ENCODE assay signal across 8 cellular contexts in the genomic region with DNA sequence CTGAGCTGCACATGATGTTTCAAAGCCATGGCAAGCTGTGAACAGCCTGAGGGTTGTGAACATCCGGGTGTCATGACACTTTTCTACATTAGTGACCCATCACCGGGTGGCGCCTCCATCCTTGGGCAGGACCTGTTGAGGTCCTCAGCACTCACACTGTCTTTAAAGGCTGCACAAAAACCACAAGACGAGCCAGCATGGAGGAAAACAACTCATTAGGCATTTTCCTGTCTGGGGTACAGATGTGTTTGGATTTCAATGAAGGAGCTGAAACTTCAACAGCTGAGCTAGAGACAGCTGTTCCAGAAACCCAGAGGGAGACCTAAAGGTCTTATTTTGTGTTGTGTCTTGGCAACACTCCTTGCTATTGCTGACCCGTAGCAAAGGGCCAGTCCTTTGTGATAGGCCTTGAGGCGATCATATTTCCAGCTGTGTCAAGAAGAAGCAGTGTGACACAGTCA.
DNase-seq lines count a peak whose midpoint lies in the region; ATAC-seq, FAIRE-seq and TF ChIP-seq lines count a peak whose summit lies in the region.

No MANE protein-coding gene starts in this region.

- no peaks in the 10 kb centered on the region for H3K9me3 ChIP-seq in neuronal stem cell (replicated peaks in 1 of 2; ENCODE audit: control insufficient read depth in 2 of 2, insufficient read depth in 1 of 2, low read depth in 1 of 2, low read length in 2 of 2)

- H3K4me1 ChIP-seq in neuronal stem cell (ENCODE audit: control insufficient read depth in 2 of 2, insufficient read depth in 1 of 2, low read depth in 1 of 2, low read length in 2 of 2): peaks cover 1 to 13% of the 10 kb centered on the region in 2 donors

- H3K9ac ChIP-seq in neuronal stem cell (ENCODE audit: low read depth, low read length, poor library complexity): no peak overlapping the region

- no peak overlapping the region for H3K14ac ChIP-seq in neuronal stem cell (ENCODE audit: low read length)

- no peak overlapping the region for H4K8ac ChIP-seq in neuronal stem cell (ENCODE audit: low read depth, low read length)

- in situ Hi-C loops in brain microvascular endothelial cell (cut with HindIII; ENCODE audit: low pct_ligation_motif_present, low sequenced_read_pairs): no loop called here

- H2BK15ac ChIP-seq in neuronal stem cell (ENCODE audit: low read length): no peak overlapping the region

- ATAC-seq in GM21360 (IDR thresholded peaks at IDR 0.05; ENCODE audit: unreplicated experiment) (no peak), GM21723 (IDR thresholded peaks at IDR 0.05; ENCODE audit: unreplicated experiment) (no peak)

- no peak overlapping the region for H3K4ac ChIP-seq in neuronal stem cell (ENCODE audit: low read length)

- peak; percentile 28 for TF ChIP-seq CTCF in brain microvascular endothelial cell (IDR thresholded peaks at IDR 0.05; ENCODE audit: low read depth, low read length, missing control alignments)

- peak overlapping the region; percentile 18 for H2AFZ ChIP-seq in neuronal stem cell (ENCODE audit: low read length)

- no peak overlapping the region for H3K4me3 ChIP-seq in brain microvascular endothelial cell (ENCODE audit: low read depth, low read length)
- no peak overlapping the region for H3K4me3 ChIP-seq in neuronal stem cell (ENCODE audit: low read length in 2 of 2)

- no peak overlapping the region for H2AK5ac ChIP-seq in neuronal stem cell (ENCODE audit: low read depth, low read length)

- no peak overlapping the region for H3K18ac ChIP-seq in neuronal stem cell (ENCODE audit: low read length)

- H3K79me1 ChIP-seq in neuronal stem cell (ENCODE audit: low read depth, low read length): no peaks in the 10 kb centered on the region

- WGBS in neuronal stem cell (ENCODE audit: extremely low coverage in 2 of 2, insufficient read length in 2 of 2, insufficient replicate concordance in 1 of 2), 2 donors: no CpG with 5 or more reads among the region's 6 CpGs

- no peak overlapping the region for H4K91ac ChIP-seq in neuronal stem cell (ENCODE audit: low read depth, low read length, poor library complexity)

- FAIRE-seq in HTR-8/SVneo (lab: Jason Lieb, UNC): peak; percentile 20

- H3K27me3 ChIP-seq in brain microvascular endothelial cell (replicated peaks) (no peaks in the 10 kb centered on the region), neuronal stem cell (ENCODE audit: control insufficient read depth in 3 of 3, insufficient read depth in 3 of 3, low read depth in 1 of 3, low read length in 3 of 3) (no peaks in the 10 kb centered on the region)

- H3K27ac ChIP-seq in brain microvascular endothelial cell (no peak overlapping the region), neuronal stem cell (replicated peaks; ENCODE audit: low read length) (no peak overlapping the region)

- no peak overlapping the region for H3K4me2 ChIP-seq in neuronal stem cell (ENCODE audit: insufficient read depth, low read length, poor library complexity, severe bottlenecking)

- H3K23ac ChIP-seq in neuronal stem cell (ENCODE audit: low read depth, low read length, poor library complexity): no peak overlapping the region

- DNase-seq in NCI-H1092 treated with DMSO at 0.1 percent for 48 hours (lab: John Stamatoyannopoulos, UW) (peak; percentile 12), NCI-H1092 (lab: John Stamatoyannopoulos, UW) (no peak), HTR-8/SVneo (ENCODE audit: insufficient read length, low spot score) (peak; percentile 17), brain microvascular endothelial cell (no peak), neuronal stem cell (ENCODE audit: low spot score) (no peak), cerebellum (ENCODE audit: low spot score) (no peak)

- H2BK5ac ChIP-seq in neuronal stem cell (ENCODE audit: low read length): no peak overlapping the region

- no peaks in the 10 kb centered on the region for H3K36me3 ChIP-seq in brain microvascular endothelial cell (replicated peaks)
- no peaks in the 10 kb centered on the region for H3K36me3 ChIP-seq in neuronal stem cell (replicated peaks in 1 of 2; ENCODE audit: control insufficient read depth in 2 of 2, insufficient read depth in 2 of 2, low read length in 2 of 2)

- no peak overlapping the region for H2BK120ac ChIP-seq in neuronal stem cell (ENCODE audit: low read depth, low read length)

- no peak overlapping the region for H2BK12ac ChIP-seq in neuronal stem cell (ENCODE audit: low read length)

Comparison
In these comparisons a context has a peak if more than half of its experiments do, and no peak if none do; other contexts are left out.
1. DNase-seq: peak in NCI-H1092 treated with DMSO at 0.1 percent for 48 hours (single experiment) and HTR-8/SVneo (single experiment); none in NCI-H1092 (single experiment), brain microvascular endothelial cell (single experiment), neuronal stem cell (single experiment) and cerebellum (single experiment).